In genomic region chr19:3136684-3137055, GRCh38 we compare ENCODE assay signal across 1 cellular context.
TF ChIP-seq lines count a peak whose summit lies in the region.

No MANE protein-coding gene starts in this region.

TF ChIP-seq in K562, 482 proteins besides CTCF, POLR2A, EP300 and RAD21:
- TF ChIP-seq NCOA6 (IDR thresholded peaks at IDR 0.05) (no peak), HDAC8 (tag; IDR thresholded peaks at IDR 0.05) (no peak), RBM25 (IDR thresholded peaks at IDR 0.05; ENCODE audit: low read depth, low read length, severe bottlenecking) (peak; percentile 57), ADNP (tag; IDR thresholded peaks at IDR 0.05) (peak; percentile 45; the same call in 1 of the 2 replicates), SUPT5H (IDR thresholded peaks at IDR 0.05) (no peak), MTA2 (IDR thresholded peaks at IDR 0.05; ENCODE audit: low read depth) (no peak), KAT8 (IDR thresholded peaks at IDR 0.05; ENCODE audit: low read depth) (no peak), EZH2 (IDR thresholded peaks at IDR 0.05; ENCODE audit: borderline replicate concordance, low read depth, low read length) (no peak), KDM1A (IDR thresholded peaks at IDR 0.05) (peak in 1 of 2 experiments; percentile 45; a peak in 1 of 4 replicates), PCBP1 (IDR thresholded peaks at IDR 0.05; ENCODE audit: low read depth, low read length, poor library complexity, severe bottlenecking) (peak; percentile 28), ZNF174 (CRISPR knock-in tag; IDR thresholded peaks at IDR 0.05) (no peak), CBX1 (IDR thresholded peaks at IDR 0.05; ENCODE audit: low read depth) (peak; percentile 54; the same call in 1 of the 2 replicates), PRMT5 (CRISPR knock-in tag; IDR thresholded peaks at IDR 0.05) (no peak), BCOR (IDR thresholded peaks at IDR 0.05) (peak; percentile 77)
- TF ChIP-seq, protein P1, sequence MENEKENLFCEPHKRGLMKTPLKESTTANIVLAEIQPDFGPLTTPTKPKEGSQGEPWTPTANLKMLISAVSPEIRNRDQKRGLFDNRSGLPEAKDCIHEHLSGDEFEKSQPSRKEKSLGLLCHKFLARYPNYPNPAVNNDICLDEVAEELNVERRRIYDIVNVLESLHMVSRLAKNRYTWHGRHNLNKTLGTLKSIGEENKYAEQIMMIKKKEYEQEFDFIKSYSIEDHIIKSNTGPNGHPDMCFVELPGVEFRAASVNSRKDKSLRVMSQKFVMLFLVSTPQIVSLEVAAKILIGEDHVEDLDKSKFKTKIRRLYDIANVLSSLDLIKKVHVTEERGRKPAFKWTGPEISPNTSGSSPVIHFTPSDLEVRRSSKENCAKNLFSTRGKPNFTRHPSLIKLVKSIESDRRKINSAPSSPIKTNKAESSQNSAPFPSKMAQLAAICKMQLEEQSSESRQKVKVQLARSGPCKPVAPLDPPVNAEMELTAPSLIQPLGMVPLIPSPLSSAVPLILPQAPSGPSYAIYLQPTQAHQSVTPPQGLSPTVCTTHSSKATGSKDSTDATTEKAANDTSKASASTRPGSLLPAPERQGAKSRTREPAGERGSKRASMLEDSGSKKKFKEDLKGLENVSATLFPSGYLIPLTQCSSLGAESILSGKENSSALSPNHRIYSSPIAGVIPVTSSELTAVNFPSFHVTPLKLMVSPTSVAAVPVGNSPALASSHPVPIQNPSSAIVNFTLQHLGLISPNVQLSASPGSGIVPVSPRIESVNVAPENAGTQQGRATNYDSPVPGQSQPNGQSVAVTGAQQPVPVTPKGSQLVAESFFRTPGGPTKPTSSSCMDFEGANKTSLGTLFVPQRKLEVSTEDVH (IDR thresholded peaks at IDR 0.05; ENCODE audit: low read depth, partially characterized antibody): no peak
- TF ChIP-seq, protein P2, sequence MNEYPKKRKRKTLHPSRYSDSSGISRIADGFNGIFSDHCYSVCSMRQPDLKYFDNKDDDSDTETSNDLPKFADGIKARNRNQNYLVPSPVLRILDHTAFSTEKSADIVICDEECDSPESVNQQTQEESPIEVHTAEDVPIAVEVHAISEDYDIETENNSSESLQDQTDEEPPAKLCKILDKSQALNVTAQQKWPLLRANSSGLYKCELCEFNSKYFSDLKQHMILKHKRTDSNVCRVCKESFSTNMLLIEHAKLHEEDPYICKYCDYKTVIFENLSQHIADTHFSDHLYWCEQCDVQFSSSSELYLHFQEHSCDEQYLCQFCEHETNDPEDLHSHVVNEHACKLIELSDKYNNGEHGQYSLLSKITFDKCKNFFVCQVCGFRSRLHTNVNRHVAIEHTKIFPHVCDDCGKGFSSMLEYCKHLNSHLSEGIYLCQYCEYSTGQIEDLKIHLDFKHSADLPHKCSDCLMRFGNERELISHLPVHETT (CRISPR knock-in tag; conservative IDR thresholded peaks at IDR 0.05 in 1 of 2, IDR thresholded peaks at IDR 0.05 in 1 of 2): no peak
- TF ChIP-seq, protein P3, sequence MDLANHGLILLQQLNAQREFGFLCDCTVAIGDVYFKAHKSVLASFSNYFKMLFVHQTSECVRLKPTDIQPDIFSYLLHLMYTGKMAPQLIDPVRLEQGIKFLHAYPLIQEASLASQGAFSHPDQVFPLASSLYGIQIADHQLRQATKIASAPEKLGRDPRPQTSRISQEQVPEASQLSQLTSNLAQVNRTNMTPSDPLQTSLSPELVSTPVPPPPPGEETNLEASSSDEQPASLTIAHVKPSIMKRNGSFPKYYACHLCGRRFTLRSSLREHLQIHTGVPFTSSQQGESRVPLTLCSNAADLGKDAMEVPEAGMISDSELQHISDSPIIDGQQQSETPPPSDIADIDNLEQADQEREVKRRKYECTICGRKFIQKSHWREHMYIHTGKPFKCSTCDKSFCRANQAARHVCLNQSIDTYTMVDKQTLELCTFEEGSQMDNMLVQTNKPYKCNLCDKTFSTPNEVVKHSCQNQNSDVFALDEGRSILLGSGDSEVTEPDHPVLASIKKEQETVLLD (IDR thresholded peaks at IDR 0.05): no peak
